ENCODE assay signal across 1 cellular context in genomic region chr17:80005360-80006338, GRCh38.
A peak's percentile ranks its signal among the peaks of the same experiment; 100 is the strongest.
TF ChIP-seq lines count a peak whose summit lies in the region.

No MANE protein-coding gene starts in this region.

TF ChIP-seq in HepG2, 621 proteins besides CTCF, POLR2A, EP300 and RAD21 (continued from another document and continues in another):
- TF ChIP-seq ZNF407 (CRISPR knock-in tag; IDR thresholded peaks at IDR 0.05; ENCODE audit: not compliant biosample characterization): peak; percentile 32
- TF ChIP-seq TBX2 (CRISPR knock-in tag; IDR thresholded peaks at IDR 0.05; ENCODE audit: borderline replicate concordance): peak; percentile 78
- peak; percentile 78 for TF ChIP-seq ZNF740 (CRISPR knock-in tag; IDR thresholded peaks at IDR 0.05)
- no peak for TF ChIP-seq ELF4 (CRISPR knock-in tag; IDR thresholded peaks at IDR 0.05; ENCODE audit: borderline replicate concordance)
- peak; percentile 73; the same call in 1 of the 2 replicates for TF ChIP-seq ERF (CRISPR knock-in tag; IDR thresholded peaks at IDR 0.05)
- no peak for TF ChIP-seq SP1 (IDR thresholded peaks at IDR 0.05)
- TF ChIP-seq SP1 (CRISPR knock-in tag; IDR thresholded peaks at IDR 0.05): 0 out of 2 replicates have a peak, but pooled peaks have one; percentile 19
- peak; percentile 16; the same call in 1 of the 2 replicates for TF ChIP-seq ZBTB38 (CRISPR knock-in tag; IDR thresholded peaks at IDR 0.05)
- TF ChIP-seq ZNF784 (CRISPR knock-in tag; IDR thresholded peaks at IDR 0.05; ENCODE audit: borderline replicate concordance): no peak
- TF ChIP-seq CREBL2 (CRISPR knock-in tag; IDR thresholded peaks at IDR 0.05; ENCODE audit: borderline replicate concordance): no peak
- peak; percentile 48; the same call in 1 of the 2 replicates for TF ChIP-seq PITX1 (CRISPR knock-in tag; IDR thresholded peaks at IDR 0.05)
- peak; percentile 9; the same call in 1 of the 2 replicates for TF ChIP-seq KDM5B (CRISPR knock-in tag; IDR thresholded peaks at IDR 0.05; ENCODE audit: borderline replicate concordance)
- TF ChIP-seq FOSL2 (CRISPR knock-in tag; IDR thresholded peaks at IDR 0.05): peak; percentile 50; the same call in 1 of the 2 replicates
- no peak for TF ChIP-seq GMEB2 (CRISPR knock-in tag; IDR thresholded peaks at IDR 0.05; ENCODE audit: low read depth)
- no peak for TF ChIP-seq HHEX (CRISPR knock-in tag; IDR thresholded peaks at IDR 0.05)
- TF ChIP-seq ZBTB4 (CRISPR knock-in tag; IDR thresholded peaks at IDR 0.05; ENCODE audit: borderline replicate concordance): peak; percentile 68; the same call in 1 of the 2 replicates
- peak; percentile 64 for TF ChIP-seq ZNF501 (CRISPR knock-in tag; IDR thresholded peaks at IDR 0.05)
- TF ChIP-seq TOE1 (CRISPR knock-in tag; IDR thresholded peaks at IDR 0.05): no peak
- TF ChIP-seq ZNF10 (CRISPR knock-in tag; IDR thresholded peaks at IDR 0.05; ENCODE audit: borderline replicate concordance, low read depth): 0 out of 2 replicates have a peak, but pooled peaks have one; percentile 56
- no peak for TF ChIP-seq ZNF138 (CRISPR knock-in tag; IDR thresholded peaks at IDR 0.05; ENCODE audit: low read depth)
- TF ChIP-seq ZBTB7B (CRISPR knock-in tag; IDR thresholded peaks at IDR 0.05): peak; percentile 64; the same call in 1 of the 2 replicates
- no peak for TF ChIP-seq FOXA1 (IDR thresholded peaks at IDR 0.05)
- no peak for TF ChIP-seq FOXA1 (CRISPR knock-in tag; IDR thresholded peaks at IDR 0.05)
- 0 out of 2 replicates have a peak, but pooled peaks have one; percentile 11 for TF ChIP-seq SP4 (CRISPR knock-in tag; IDR thresholded peaks at IDR 0.05)
- peak; percentile 58 to 62; a peak in 3 of 4 replicates for TF ChIP-seq HMGXB4 (CRISPR knock-in tag; IDR thresholded peaks at IDR 0.05; ENCODE audit: borderline replicate concordance in 1 of 2, low read depth in 1 of 2)
- no peak; the same call in 1 of the 2 replicates for TF ChIP-seq ZNF143 (CRISPR knock-in tag; IDR thresholded peaks at IDR 0.05)
- TF ChIP-seq ZNF275 (CRISPR knock-in tag; IDR thresholded peaks at IDR 0.05; ENCODE audit: borderline replicate concordance): peak; percentile 44; the same call in 1 of the 2 replicates
- no peak for TF ChIP-seq ZSCAN30 (CRISPR knock-in tag; IDR thresholded peaks at IDR 0.05)
- peak; percentile 30; the same call in 1 of the 2 replicates for TF ChIP-seq ZNF350 (CRISPR knock-in tag; IDR thresholded peaks at IDR 0.05; ENCODE audit: borderline replicate concordance, low read depth)
- TF ChIP-seq STAG1 (CRISPR knock-in tag; IDR thresholded peaks at IDR 0.05): peak; percentile 91
- peak; percentile 64; the same call in 1 of the 2 replicates for TF ChIP-seq ZNF747 (CRISPR knock-in tag; IDR thresholded peaks at IDR 0.05; ENCODE audit: borderline replicate concordance)
- peak; percentile 77; the same call in 1 of the 2 replicates for TF ChIP-seq ZNF704 (CRISPR knock-in tag; IDR thresholded peaks at IDR 0.05; ENCODE audit: borderline replicate concordance)
- TF ChIP-seq KDM2A (CRISPR knock-in tag; IDR thresholded peaks at IDR 0.05; ENCODE audit: borderline replicate concordance, low read depth): peak; percentile 56; the same call in 1 of the 2 replicates
- TF ChIP-seq ZNF768 (CRISPR knock-in tag; IDR thresholded peaks at IDR 0.05): 0 out of 2 replicates have a peak, but pooled peaks have one; percentile 27
- TF ChIP-seq ZNF572 (CRISPR knock-in tag; IDR thresholded peaks at IDR 0.05): 0 out of 2 replicates have a peak, but pooled peaks have one; percentile 33
- no peak for TF ChIP-seq TRAFD1 (CRISPR knock-in tag; IDR thresholded peaks at IDR 0.05; ENCODE audit: borderline replicate concordance)
- TF ChIP-seq XBP1 (CRISPR knock-in tag; IDR thresholded peaks at IDR 0.05): peak; percentile 94; the same call in 1 of the 2 replicates
- peak; percentile 15; the same call in 1 of the 2 replicates for TF ChIP-seq NFKB2 (CRISPR knock-in tag; IDR thresholded peaks at IDR 0.05; ENCODE audit: borderline replicate concordance)
